ENCODE assay signal across 29 cellular contexts in genomic region chr2:12226653-12227052, GRCh38.
"Had no signal": no experiment of that assay in that cellular context is flagged by ENCODE, and none has a peak within 500 bp of the region (broad histone marks: within the 10 kb centered on the region; RNA-seq: fewer than 3 reads in every experiment).

No MANE protein-coding gene starts in this region.

- H3K9me3 ChIP-seq: psoas muscle, right lobe of liver, suprapubic skin, testis, upper lobe of right lung, uterus had no signal

- H3K4me2 ChIP-seq: neural progenitor cell had no signal

- DNase-seq: naive thymus-derived CD4-positive, alpha-beta T cell; natural killer cell; occipital lobe; ovary; posterior cingulate gyrus; psoas muscle; right lobe of liver; sigmoid colon; spleen; stimulated activated CD4-positive, alpha-beta T cell treated with anti-CD3 and anti-CD28 coated beads, Interleukin-12 subunit alpha, Interleukin-12 subunit beta, amount 100 ng/mL, for 4 hours; stimulated activated CD4-positive, alpha-beta T cell treated with anti-CD3 and anti-CD28 coated beads, Interleukin-1b, Interleukin-23, amount 100 ng/mL, for 48 hours; stimulated activated CD4-positive, alpha-beta T cell treated with anti-CD3 and anti-CD28 coated beads, Interleukin-4, amount 100 ng/mL, for 1 hour; stimulated activated CD4-positive, alpha-beta T cell treated with anti-CD3 and anti-CD28 coated beads, Interleukin-4, amount 100 ng/mL, for 4 hours; stimulated activated CD8-positive, alpha-beta memory T cell treated with anti-CD3 and anti-CD28 coated beads, Interleukin-4, amount 100 ng/mL, for 48 hours; stimulated activated naive CD4-positive, alpha-beta T cell; stimulated activated naive CD8-positive, alpha-beta T cell treated with anti-CD3 and anti-CD28 coated beads, Interleukin-15, amount 100 ng/mL, for 72 hours; stimulated activated naive CD8-positive, alpha-beta T cell treated with anti-CD3 and anti-CD28 coated beads, Interleukin-15, Interleukin-2, amounts not matched to agents 100 U/mL and 50 U/mL, for 24 hours; substantia nigra; testis; tibial artery; transverse colon; upper lobe of right lung; uterus had no signal

- ATAC-seq: naive thymus-derived CD4-positive, alpha-beta T cell; natural killer cell; psoas muscle; right lobe of liver; stimulated activated memory B cell treated with anti-CD40 and anti-IgM and Interleukin-4, amounts not matched to agents 10 μg/mL and 1 μg/mL and 100 μg/mL, for 72 hours; stimulated activated naive CD8-positive, alpha-beta T cell treated with anti-CD3 and anti-CD28 coated beads, Interleukin-15, amount 100 ng/mL, for 72 hours; stimulated activated naive CD8-positive, alpha-beta T cell treated with anti-CD3 and anti-CD28 coated beads, Interleukin-15, Interleukin-2, amounts not matched to agents 100 U/mL and 50 U/mL, for 24 hours; upper lobe of right lung had no signal

- H3K27me3 ChIP-seq: neural progenitor cell, ovary, right lobe of liver, sigmoid colon, spleen, suprapubic skin, testis, tibial artery, transverse colon, upper lobe of right lung, uterus had no signal

- H3K36me3 ChIP-seq: neural progenitor cell, ovary, right lobe of liver, sigmoid colon, spleen, suprapubic skin, tibial artery, transverse colon, upper lobe of right lung, uterus had no signal

- H3K4me3 ChIP-seq: neural progenitor cell, ovary, psoas muscle, right lobe of liver, sigmoid colon, skin epidermis, smooth muscle cell, spleen, suprapubic skin, testis, tibial artery, transverse colon, upper lobe of right lung, uterus had no signal

- H3K9ac ChIP-seq: neural progenitor cell, parathyroid adenoma had no signal

- H2AFZ ChIP-seq: neural progenitor cell, parathyroid adenoma had no signal

- H3K27ac ChIP-seq: neural progenitor cell, ovary, parathyroid adenoma, psoas muscle, right lobe of liver, skin epidermis, spleen, suprapubic skin, testis, tibial artery, transverse colon, upper lobe of right lung, uterus had no signal

- H3K4me1 ChIP-seq: neural progenitor cell, parathyroid adenoma, psoas muscle, right lobe of liver, spleen, suprapubic skin, testis, tibial artery, transverse colon, upper lobe of right lung, uterus had no signal
